In genomic region chr2:234444888-234445287, GRCh38 we compare ENCODE assay signal across 8 cellular contexts. TPM values are rescaled to one million over a fixed set of nuclear protein-coding genes. Genes with fewer than 3 reads are reported as not detected.
A peak's percentile ranks its signal among the peaks of the same experiment; 100 is the strongest.
DNase-seq lines count a peak whose midpoint lies in the region; ATAC-seq lines count a peak whose summit lies in the region.

No MANE protein-coding gene starts in this region.

- DNase-seq in activated CD4-positive, alpha-beta memory T cell treated with anti-CD3 and anti-CD28 coated beads for 36 hours = peak; percentile 65
- DNase-seq in fibroblast of gingiva (ENCODE audit: low read depth) = peak; percentile 81
- DNase-seq in stimulated activated CD4-positive, alpha-beta T cell treated with anti-CD3 and anti-CD28 coated beads, Interleukin-4, amount 100 ng/mL, for 1 hour = peak; percentile 50
- DNase-seq in OCI-M2 (lab: John Stamatoyannopoulos, UW; ENCODE audit: unreplicated experiment) = no peak
- no peak for DNase-seq in SK-N-DZ (ENCODE audit: low spot score)

- H3K4me3 Mint-ChIP-seq in activated CD4-positive, alpha-beta memory T cell treated with anti-CD3 and anti-CD28 coated beads for 36 hours = peak overlapping the region; percentile 48

- no peaks in the 10 kb centered on the region for H3K27me3 Mint-ChIP-seq in activated CD4-positive, alpha-beta memory T cell treated with anti-CD3 and anti-CD28 coated beads for 36 hours

- H3K9me3 Mint-ChIP-seq in activated CD4-positive, alpha-beta memory T cell treated with anti-CD3 and anti-CD28 coated beads for 36 hours = no peaks in the 10 kb centered on the region

- POLR2A ChIA-PET in activated CD4-positive, alpha-beta memory T cell treated with anti-CD3 and anti-CD28 coated beads for 36 hours (lab: Charles Lee) = interaction anchor here (0.8 to 1.6 kb wide), 3 partner anchors 8 to 21 kb away, joined by 3 to 6 read pairs (median 4); no protein-coding TSS in a partner anchor

- CTCF ChIA-PET in activated CD4-positive, alpha-beta memory T cell treated with anti-CD3 and anti-CD28 coated beads for 36 hours (lab: Charles Lee) = interaction anchor here (1.0 kb wide), 1 partner anchor 9 kb away, joined by 4 read pairs; no protein-coding TSS in a partner anchor

- peak; percentile 46 for ATAC-seq in HG03196 (IDR thresholded peaks at IDR 0.05; ENCODE audit: unreplicated experiment)
- ATAC-seq in HG03439 (IDR thresholded peaks at IDR 0.05; ENCODE audit: unreplicated experiment) = no peak
- no peak for ATAC-seq in GM19324 (IDR thresholded peaks at IDR 0.05; ENCODE audit: low FRiP score, unreplicated experiment)

- peaks cover 62% of the 10 kb centered on the region for H3K4me1 Mint-ChIP-seq in activated CD4-positive, alpha-beta memory T cell treated with anti-CD3 and anti-CD28 coated beads for 36 hours (ENCODE audit: low read depth)

- intact Hi-C loops in activated CD4-positive, alpha-beta memory T cell treated with anti-CD3 and anti-CD28 coated beads for 36 hours (cut with micrococcal nuclease) = no loop called here

- H3K36me3 Mint-ChIP-seq in activated CD4-positive, alpha-beta memory T cell treated with anti-CD3 and anti-CD28 coated beads for 36 hours = peaks cover 6% of the 10 kb centered on the region

- peak overlapping the region; percentile 95 for H3K27ac Mint-ChIP-seq in activated CD4-positive, alpha-beta memory T cell treated with anti-CD3 and anti-CD28 coated beads for 36 hours

RNA-seq across cellular contexts. Expression of gene ARL4C, which starts 52.0 kb away (rescaled TPM):
- total RNA-seq in activated CD4-positive, alpha-beta memory T cell treated with anti-CD3 and anti-CD28 coated beads for 36 hours = 10 to 100 TPM; 44.4 to 44.7 TPM
- 4.3 and 4.4 TPM in 2 replicates for polyA plus RNA-seq in SK-N-DZ (2014; cell fraction: cytosol; rRNA removed)
- polyA plus RNA-seq in SK-N-DZ (2014; cell fraction: nucleus; rRNA removed) = 3.7 and 3.9 TPM in 2 replicates

Comparison
In these comparisons a context has a peak if more than half of its experiments do, and no peak if none do; other contexts are left out.
1. DNase-seq: peak in activated CD4-positive, alpha-beta memory T cell treated with anti-CD3 and anti-CD28 coated beads for 36 hours (single experiment), fibroblast of gingiva (single experiment) and stimulated activated CD4-positive, alpha-beta T cell treated with anti-CD3 and anti-CD28 coated beads, Interleukin-4, amount 100 ng/mL, for 1 hour (single experiment); none in OCI-M2 (single experiment) and SK-N-DZ (single experiment).